ENCODE assay signal across 8 cellular contexts in genomic region chr17:63446981-63447687, GRCh38. TPM values are rescaled to one million over a fixed set of nuclear protein-coding genes. Genes with fewer than 3 reads are reported as not detected.
DNase-seq lines count a peak whose midpoint lies in the region; ATAC-seq, FAIRE-seq and TF ChIP-seq lines count a peak whose summit lies in the region.

No MANE protein-coding gene starts in this region.

- H3K4me3 ChIP-seq in RWPE2 (ENCODE audit: severe bottlenecking) (peak overlapping the region; percentile 46), iPS-20b (ENCODE audit: low read length) (peak overlapping the region; percentile 69; the same call in 1 of the 2 replicates)

- H3K9me3 ChIP-seq in RWPE2 (ENCODE audit: severe bottlenecking) (no peaks in the 10 kb centered on the region), iPS-20b (ENCODE audit: insufficient read depth, low read depth, low read length) (no peaks in the 10 kb centered on the region)

- peak overlapping the region; percentile 61 for H3K27ac ChIP-seq in RWPE2 (ENCODE audit: poor library complexity, severe bottlenecking)
- peak overlapping the region; percentile 83 for H3K27ac ChIP-seq in adipose tissue (ENCODE audit: low read depth, low read length)
- no peak overlapping the region for H3K27ac ChIP-seq in iPS-20b (ENCODE audit: low read length)

- H3K4me1 ChIP-seq in RWPE2 (ENCODE audit: insufficient read depth, poor library complexity, severe bottlenecking): peaks cover 12% of the 10 kb centered on the region
- H3K4me1 ChIP-seq in iPS-20b (ENCODE audit: insufficient read depth, low read length): peaks cover 13% of the 10 kb centered on the region

- ATAC-seq in HG03280 (IDR thresholded peaks at IDR 0.05; ENCODE audit: unreplicated experiment) (peak; percentile 7), RWPE2 (ENCODE audit: low read depth) (peak; percentile 1; the same call in 1 of the 3 replicates), GM19452 (IDR thresholded peaks at IDR 0.05; ENCODE audit: unreplicated experiment) (no peak), GM19351 (IDR thresholded peaks at IDR 0.05; ENCODE audit: unreplicated experiment) (no peak)

- DNase-seq in GM12892 (ENCODE audit: insufficient read length): no peak
- no peak for DNase-seq in RWPE2 (ENCODE audit: low spot score)
- peak; percentile 18 for DNase-seq in stimulated activated CD4-positive, alpha-beta T cell treated with anti-CD3 and anti-CD28 coated beads, Interleukin-2, amount 100 ng/mL, for 4 hours (ENCODE audit: low read depth)

- no peak for TF ChIP-seq POLR2A in GM12892 (IDR thresholded peaks at IDR 0.05; ENCODE audit: low read depth, low read length)

- TF ChIP-seq CTCF in RWPE2 (IDR thresholded peaks at IDR 0.05; ENCODE audit: poor library complexity, severe bottlenecking): no peak

- H3K36me3 ChIP-seq in RWPE2 (ENCODE audit: low read depth): no peaks in the 10 kb centered on the region
- no peaks in the 10 kb centered on the region for H3K36me3 ChIP-seq in iPS-20b (ENCODE audit: insufficient read depth, low read depth, low read length)

- peak overlapping the region; percentile 60; the same call in 1 of the 2 replicates for H3K9ac ChIP-seq in iPS-20b (ENCODE audit: low read depth, low read length)

- peak; percentile 68 for FAIRE-seq in GM12892 (lab: Jason Lieb, UNC)

- no peaks in the 10 kb centered on the region for H3K27me3 ChIP-seq in RWPE2 (ENCODE audit: insufficient read depth, poor library complexity, severe bottlenecking)
- peaks cover 27% of the 10 kb centered on the region; the same call in 1 of the 2 replicates for H3K27me3 ChIP-seq in iPS-20b (ENCODE audit: insufficient read depth, low read length)

- WGBS in adipose tissue, 3 donors: 13 to 41% (median 17%) methylated on average over 29 of the region's 29 CpGs

RNA-seq across cellular contexts. Expression of gene CYB561, which starts 1.0 kb away (rescaled TPM):
- 3.3 TPM for polyA plus RNA-seq in GM12892 (2012; ENCODE audit: missing spikeins)
- polyA plus RNA-seq in adipose tissue: 10 to 100 TPM; 12.3 to 65.8 (median 16.0) TPM

RNA-seq across cellular contexts. Expression of gene ACE, which starts 29.7 kb away (rescaled TPM):
- polyA plus RNA-seq in GM12892 (2012; ENCODE audit: missing spikeins): 0.25 TPM
- polyA plus RNA-seq in adipose tissue: 1 to 10 TPM; 2.2 to 7.6 (median 5.7) TPM

Comparison
In these comparisons a context has a peak if more than half of its experiments do, and no peak if none do; other contexts are left out.
1. ATAC-seq: peak in HG03280 (single experiment) and RWPE2 (single experiment); none in GM19452 (single experiment) and GM19351 (single experiment).